In the genomic region with DNA sequence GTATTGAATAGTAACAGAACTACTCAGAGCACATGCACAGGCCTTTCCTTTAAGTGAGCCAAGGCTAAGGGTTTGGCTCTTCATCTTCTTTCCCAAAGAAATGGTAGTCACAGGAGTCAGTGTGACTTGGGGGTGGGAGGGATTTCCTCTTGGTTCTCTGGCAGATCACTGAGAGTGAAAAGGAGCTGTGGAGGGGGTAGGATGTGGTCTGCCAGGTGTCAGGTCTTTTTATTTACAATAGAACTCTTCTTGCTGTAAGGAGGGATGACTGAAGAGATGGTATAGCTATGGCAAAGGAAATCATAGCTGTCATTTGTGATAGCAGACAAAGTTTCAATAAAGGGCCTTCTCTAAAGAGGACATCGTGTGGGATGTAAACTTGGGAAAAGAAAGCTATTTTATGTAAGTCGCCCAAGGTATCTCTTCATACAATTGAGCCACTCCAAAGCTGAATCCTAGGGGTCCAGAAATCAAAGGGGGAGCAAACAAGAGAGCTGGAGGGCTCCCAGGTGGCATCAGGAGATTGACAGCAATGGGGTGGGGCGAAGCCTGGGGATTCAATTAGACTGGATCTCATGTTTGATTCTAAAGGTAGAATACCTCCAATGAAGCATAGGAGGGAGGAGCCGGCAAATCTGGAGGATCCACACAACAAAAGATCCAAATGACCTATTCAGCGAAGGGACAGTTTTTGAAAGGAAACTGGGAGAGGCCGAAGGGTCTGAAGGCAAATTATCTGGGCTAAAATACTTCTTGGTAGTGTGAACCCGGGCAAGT, we compare ENCODE assay signal across 10 cellular contexts. TPM values are rescaled to one million over a fixed set of nuclear protein-coding genes. Genes with fewer than 3 reads are reported as not detected.
DNase-seq lines count a peak whose midpoint lies in the region; ATAC-seq and TF ChIP-seq lines count a peak whose summit lies in the region.
"Had no signal": no experiment of that assay in that cellular context is flagged by ENCODE, and none has a peak within 500 bp of the region (broad histone marks: within the 10 kb centered on the region; RNA-seq: fewer than 3 reads in every experiment).

No MANE protein-coding gene starts in this region.

- H3K36me3 ChIP-seq in lung (ENCODE audit: control insufficient read depth in 2 of 2, insufficient read depth in 2 of 2, low read length in 2 of 2) = no peaks in the 10 kb centered on the region
- H3K36me3 ChIP-seq in suprapubic skin = no peaks in the 10 kb centered on the region

- H3K4me1 ChIP-seq in lung (ENCODE audit: control insufficient read depth in 2 of 2, insufficient read depth in 2 of 2, low read length in 2 of 2) (peaks cover 0 to 4% of the 10 kb centered on the region in 2 donors), suprapubic skin (peaks cover 16% of the 10 kb centered on the region)

- peak overlapping the region; percentile 53 to 92 for H3K27ac ChIP-seq in lung (ENCODE audit: low read depth in 1 of 2, low read length in 1 of 2)
- peak overlapping the region; percentile 93 for H3K27ac ChIP-seq in suprapubic skin

- no peaks in the 10 kb centered on the region for H3K9me3 Mint-ChIP-seq in activated T-cell treated with anti-CD3 and anti-CD28 coated beads, Interleukin-2, amount 50 U/mL, for 4 hours
- H3K9me3 Mint-ChIP-seq in activated CD8-positive, alpha-beta T cell treated with anti-CD3 and anti-CD28 coated beads, Interleukin-2, amount 10 ng/mL, durations not matched to agents 7 days and 5 days (ENCODE audit: insufficient read depth) = no peaks in the 10 kb centered on the region

- no peak for TF ChIP-seq POLR2A in suprapubic skin (IDR thresholded peaks at IDR 0.05)

- 95% methylated on average over 7 of the region's 7 CpGs for whole genome bisulfite sequencing in lung, 2 donors
- WGBS in suprapubic skin = 91% methylated on average over 7 of the region's 7 CpGs

- peaks cover 41% of the 10 kb centered on the region for H3K4me1 Mint-ChIP-seq in activated T-cell treated with anti-CD3 and anti-CD28 coated beads, Interleukin-2, amount 50 U/mL, for 4 hours (ENCODE audit: low read depth)
- peaks cover 53% of the 10 kb centered on the region for H3K4me1 Mint-ChIP-seq in activated CD8-positive, alpha-beta T cell treated with anti-CD3 and anti-CD28 coated beads, Interleukin-2, amount 10 ng/mL, durations not matched to agents 7 days and 5 days (ENCODE audit: low read depth)

- CTCF ChIA-PET in activated CD8-positive, alpha-beta T cell treated with anti-CD3 and anti-CD28 coated beads, Interleukin-2, amount 10 ng/mL, durations not matched to agents 7 days and 5 days (lab: Charles Lee) = interaction anchor here (0.8 to 8.9 kb wide), 14 partner anchors 13 to 83 kb away, joined by 3 to 81 read pairs (median 4); partner anchors contain the start of gene CHD2

- POLR2A ChIA-PET in activated CD8-positive, alpha-beta T cell treated with anti-CD3 and anti-CD28 coated beads, Interleukin-2, amount 10 ng/mL, durations not matched to agents 7 days and 5 days (lab: Charles Lee) = interaction anchor here (0.6 to 8.9 kb wide), 11 partner anchors 10 to 70 kb away, joined by 3 to 401 read pairs (median 18); partner anchors contain the start of gene CHD2

- H3K27ac Mint-ChIP-seq in activated CD8-positive, alpha-beta T cell treated with anti-CD3 and anti-CD28 coated beads, Interleukin-2, amount 10 ng/mL, durations not matched to agents 7 days and 5 days = peak overlapping the region; percentile 98

- no peaks in the 10 kb centered on the region for H3K9me3 ChIP-seq in lung (ENCODE audit: control insufficient read depth in 2 of 2, insufficient read depth in 1 of 2, low read length in 1 of 2)
- H3K9me3 ChIP-seq in suprapubic skin = no peaks in the 10 kb centered on the region

- peak overlapping the region; percentile 9 for H3K4me3 Mint-ChIP-seq in activated T-cell treated with anti-CD3 and anti-CD28 coated beads, Interleukin-2, amount 50 U/mL, for 4 hours
- H3K4me3 Mint-ChIP-seq in activated CD8-positive, alpha-beta T cell treated with anti-CD3 and anti-CD28 coated beads, Interleukin-2, amount 10 ng/mL, durations not matched to agents 7 days and 5 days = peak overlapping the region; percentile 28

- no peak for ATAC-seq in activated T-cell treated with anti-CD3 and anti-CD28 coated beads, Interleukin-2, amount 50 U/mL, for 4 hours
- ATAC-seq in activated CD8-positive, alpha-beta T cell treated with anti-CD3 and anti-CD28 coated beads, Interleukin-2, amount 10 ng/mL, durations not matched to agents 7 days and 5 days = no peak
- ATAC-seq in lung (ENCODE audit: insufficient read depth, low FRiP score) (no peak), HG03378 (IDR thresholded peaks at IDR 0.05; ENCODE audit: unreplicated experiment) (no peak)

- no peak for DNase-seq in activated T-cell treated with anti-CD3 and anti-CD28 coated beads, Interleukin-2, amount 50 U/mL, for 4 hours
- DNase-seq in activated T-cell treated with anti-CD3 and anti-CD28 coated beads, Interleukin-2, amount 50 U/mL, for 1 hour = no peak
- peak; percentile 60 for DNase-seq in activated CD8-positive, alpha-beta T cell treated with anti-CD3 and anti-CD28 coated beads, Interleukin-2, amount 10 ng/mL, durations not matched to agents 7 days and 5 days
- DNase-seq in lung (ENCODE audit: low spot score) (no peak), suprapubic skin (ENCODE audit: low spot score in 2 of 2) (no peak), OCI-M1 (lab: John Stamatoyannopoulos, UW) (no peak), SW480 (ENCODE audit: low spot score) (no peak)
- DNase-seq: anterior cingulate cortex; stimulated activated CD4-positive, alpha-beta T cell treated with anti-CD3 and anti-CD28 coated beads, Interleukin-12 subunit alpha, Interleukin-12 subunit beta, amount 100 ng/mL, for 4 hours had no signal

- no peaks in the 10 kb centered on the region for H3K27me3 Mint-ChIP-seq in activated T-cell treated with anti-CD3 and anti-CD28 coated beads, Interleukin-2, amount 50 U/mL, for 4 hours (ENCODE audit: low read depth)
- no peaks in the 10 kb centered on the region for H3K27me3 Mint-ChIP-seq in activated CD8-positive, alpha-beta T cell treated with anti-CD3 and anti-CD28 coated beads, Interleukin-2, amount 10 ng/mL, durations not matched to agents 7 days and 5 days (ENCODE audit: low read depth)

- no peak for TF ChIP-seq EP300 in suprapubic skin (IDR thresholded peaks at IDR 0.05)

- H3K36me3 Mint-ChIP-seq in activated T-cell treated with anti-CD3 and anti-CD28 coated beads, Interleukin-2, amount 50 U/mL, for 4 hours (ENCODE audit: insufficient read depth) = peaks cover 14% of the 10 kb centered on the region
- peaks cover 24% of the 10 kb centered on the region for H3K36me3 Mint-ChIP-seq in activated CD8-positive, alpha-beta T cell treated with anti-CD3 and anti-CD28 coated beads, Interleukin-2, amount 10 ng/mL, durations not matched to agents 7 days and 5 days (ENCODE audit: low read depth)

- H3K4me3 ChIP-seq in lung = no peak overlapping the region
- no peak overlapping the region for H3K4me3 ChIP-seq in suprapubic skin

- TF ChIP-seq CTCF in lung (IDR thresholded peaks at IDR 0.05; ENCODE audit: control extremely low read depth, extremely low read depth) = no peak
- TF ChIP-seq CTCF in suprapubic skin (IDR thresholded peaks at IDR 0.05) = no peak

- H3K27me3 ChIP-seq in lung (ENCODE audit: control insufficient read depth, insufficient read depth) (no peaks in the 10 kb centered on the region), suprapubic skin (no peaks in the 10 kb centered on the region)

RNA-seq across cellular contexts. Expression of gene CHD2, which starts 20.0 kb away (rescaled TPM):
- 10 to 100 TPM; 58.0 to 67.7 (median 59.7) TPM for total RNA-seq in activated T-cell treated with anti-CD3 and anti-CD28 coated beads, Interleukin-2, amount 50 U/mL, for 4 hours
- total RNA-seq in activated CD8-positive, alpha-beta T cell treated with anti-CD3 and anti-CD28 coated beads, Interleukin-2, amount 10 ng/mL, durations not matched to agents 7 days and 5 days = 100 to 1,000 TPM; 137 to 144 TPM
- total RNA-seq in lung (100 to 1,000 TPM; 105 to 547 TPM), suprapubic skin (100 to 1,000 TPM in 3 of 4 donors, 10 to 100 TPM in 1; 93.3 to 319 (median 127) TPM)
- polyA plus RNA-seq in lung = 10 to 100 TPM; 39.4 to 47.7 TPM
